ENCODE assay signal across 28 cellular contexts in genomic region chr1:95503371-95504145, GRCh38.
"Had no signal": no experiment of that assay in that cellular context is flagged by ENCODE, and none has a peak within 500 bp of the region (broad histone marks: within the 10 kb centered on the region; RNA-seq: fewer than 3 reads in every experiment).

No MANE protein-coding gene starts in this region.

- H3K4me3 ChIP-seq: esophagus squamous epithelium, gastrocnemius medialis, hepatocyte, pancreas, right atrium auricular region, smooth muscle cell, testis, transverse colon, uterus had no signal

- H3K27me3 ChIP-seq: esophagus squamous epithelium, gastrocnemius medialis, hepatocyte, pancreas, right atrium auricular region, testis, transverse colon, uterus had no signal

- ATAC-seq: activated naive CD8-positive, alpha-beta T cell treated with anti-CD3 and anti-CD28 coated beads, Interleukin-2, amount 50 U/mL, for 24 hours; gastrocnemius medialis; left cardiac atrium; naive thymus-derived CD4-positive, alpha-beta T cell; pancreas; stimulated activated naive B cell treated with anti-CD40 and anti-IgM and Interleukin-4, amounts not matched to agents 10 μg/mL and 1 μg/mL and 100 μg/mL, for 72 hours had no signal

- H3K36me3 Mint-ChIP-seq: mesothelial cell of epicardium; naive thymus-derived CD4-positive, alpha-beta T cell; stimulated activated naive B cell treated with anti-CD40 and anti-IgM and Interleukin-4, amounts not matched to agents 10 μg/mL and 1 μg/mL and 100 μg/mL, for 72 hours had no signal

- H3K27me3 Mint-ChIP-seq: activated CD4-positive, alpha-beta memory T cell treated with anti-CD3 and anti-CD28 coated beads, Interleukin-2, amount 10 ng/mL, durations not matched to agents 7 days and 5 days; activated CD4-positive, alpha-beta T cell treated with anti-CD3 and anti-CD28 coated beads, Interleukin-2, amount 10 ng/mL, durations not matched to agents 7 days and 5 days; activated naive CD8-positive, alpha-beta T cell treated with anti-CD3 and anti-CD28 coated beads, Interleukin-2, amount 50 U/mL, for 24 hours; activated T-cell treated with anti-CD3 and anti-CD28 coated beads, Interleukin-2, amount 50 U/mL, for 24 hours; central memory CD8-positive, alpha-beta T cell; dendritic cell treated with granulocyte-macrophage colony-stimulating factor and Interleukin-4, amounts not matched to agents 40 ng/mL and 50 ng/mL, for 4 days; naive thymus-derived CD4-positive, alpha-beta T cell; stimulated activated naive B cell treated with anti-CD40 and anti-IgM and Interleukin-4, amounts not matched to agents 10 μg/mL and 1 μg/mL and 100 μg/mL, for 72 hours had no signal

- FAIRE-seq: keratinocyte, pancreas had no signal

- H3K9me3 ChIP-seq: esophagus squamous epithelium, gastrocnemius medialis, pancreas, right atrium auricular region, testis, transverse colon, uterus had no signal

- H3K4me1 ChIP-seq: esophagus squamous epithelium, gastrocnemius medialis, pancreas, right atrium auricular region, testis, transverse colon, uterus had no signal

- H3K4me3 Mint-ChIP-seq: activated CD4-positive, alpha-beta memory T cell treated with anti-CD3 and anti-CD28 coated beads, Interleukin-2, amount 10 ng/mL, durations not matched to agents 7 days and 5 days; activated CD4-positive, alpha-beta T cell treated with anti-CD3 and anti-CD28 coated beads, Interleukin-2, amount 10 ng/mL, durations not matched to agents 7 days and 5 days; activated naive CD8-positive, alpha-beta T cell treated with anti-CD3 and anti-CD28 coated beads, Interleukin-2, amount 50 U/mL, for 24 hours; activated T-cell treated with anti-CD3 and anti-CD28 coated beads, Interleukin-2, amount 50 U/mL, for 24 hours; central memory CD8-positive, alpha-beta T cell; dendritic cell treated with granulocyte-macrophage colony-stimulating factor and Interleukin-4, amounts not matched to agents 40 ng/mL and 50 ng/mL, for 4 days; endodermal cell; mesothelial cell of epicardium; naive thymus-derived CD4-positive, alpha-beta T cell; stimulated activated naive B cell treated with anti-CD40 and anti-IgM and Interleukin-4, amounts not matched to agents 10 μg/mL and 1 μg/mL and 100 μg/mL, for 72 hours had no signal

- H3K27ac ChIP-seq: esophagus squamous epithelium, gastrocnemius medialis, hepatocyte, pancreas, right atrium auricular region, testis, transverse colon, uterus had no signal

- H3K9me3 Mint-ChIP-seq: endodermal cell, mesothelial cell of epicardium had no signal

- H3K36me3 ChIP-seq: esophagus squamous epithelium, gastrocnemius medialis, pancreas, right atrium auricular region, transverse colon, uterus had no signal

- H3K79me2 ChIP-seq: hepatocyte had no signal

- H3K27ac Mint-ChIP-seq: activated CD4-positive, alpha-beta memory T cell treated with anti-CD3 and anti-CD28 coated beads, Interleukin-2, amount 10 ng/mL, durations not matched to agents 7 days and 5 days; activated CD4-positive, alpha-beta T cell treated with anti-CD3 and anti-CD28 coated beads, Interleukin-2, amount 10 ng/mL, durations not matched to agents 7 days and 5 days; activated naive CD8-positive, alpha-beta T cell treated with anti-CD3 and anti-CD28 coated beads, Interleukin-2, amount 50 U/mL, for 24 hours; activated T-cell treated with anti-CD3 and anti-CD28 coated beads, Interleukin-2, amount 50 U/mL, for 24 hours; dendritic cell treated with granulocyte-macrophage colony-stimulating factor and Interleukin-4, amounts not matched to agents 40 ng/mL and 50 ng/mL, for 4 days; endodermal cell; mesothelial cell of epicardium; naive thymus-derived CD4-positive, alpha-beta T cell; stimulated activated naive B cell treated with anti-CD40 and anti-IgM and Interleukin-4, amounts not matched to agents 10 μg/mL and 1 μg/mL and 100 μg/mL, for 72 hours had no signal

- DNase-seq: activated CD4-positive, alpha-beta memory T cell treated with anti-CD3 and anti-CD28 coated beads, Interleukin-2, amount 10 ng/mL, durations not matched to agents 7 days and 5 days; activated CD4-positive, alpha-beta T cell treated with anti-CD3 and anti-CD28 coated beads, Interleukin-2, amount 10 ng/mL, durations not matched to agents 7 days and 5 days; activated CD4-positive, CD25-positive, alpha-beta regulatory T cell treated with anti-CD3 and anti-CD28 coated beads, Interleukin-2, amount 50 U/mL, for 72 hours; activated CD8-positive, alpha-beta memory T cell treated with anti-CD3 and anti-CD28 coated beads, Interleukin-2, amount 50 U/mL, for 48 hours; activated gamma-delta T cell; activated naive CD4-positive, alpha-beta T cell treated with anti-CD3 and anti-CD28 coated beads, Interleukin-2, amount 50 U/mL, for 16 hours; activated naive CD8-positive, alpha-beta T cell treated with anti-CD3 and anti-CD28 coated beads, Interleukin-2, amount 50 U/mL, for 24 hours; activated T-cell treated with anti-CD3 and anti-CD28 coated beads, Interleukin-2, amount 50 U/mL, for 24 hours; amygdala; endodermal cell; esophagus squamous epithelium; gastrocnemius medialis; left cardiac atrium; naive thymus-derived CD4-positive, alpha-beta T cell; pancreas; stimulated activated CD4-positive, alpha-beta T cell treated with anti-CD3 and anti-CD28 coated beads, Interleukin-1b, Interleukin-23, amount 100 ng/mL, for 48 hours; stimulated activated CD4-positive, alpha-beta T cell treated with anti-CD3 and anti-CD28 coated beads, Interleukin-4, amount 100 ng/mL, for 4 hours; stimulated activated naive B cell treated with anti-CD40 and anti-IgM and Interleukin-4, amounts not matched to agents 10 μg/mL and 1 μg/mL and 100 μg/mL, for 72 hours; testis; transverse colon; uterus had no signal

- H3K4me2 ChIP-seq: hepatocyte, smooth muscle cell had no signal

- H2AFZ ChIP-seq: hepatocyte had no signal

- H3K4me1 Mint-ChIP-seq: activated CD4-positive, alpha-beta memory T cell treated with anti-CD3 and anti-CD28 coated beads, Interleukin-2, amount 10 ng/mL, durations not matched to agents 7 days and 5 days; activated CD4-positive, alpha-beta T cell treated with anti-CD3 and anti-CD28 coated beads, Interleukin-2, amount 10 ng/mL, durations not matched to agents 7 days and 5 days; activated naive CD8-positive, alpha-beta T cell treated with anti-CD3 and anti-CD28 coated beads, Interleukin-2, amount 50 U/mL, for 24 hours; central memory CD8-positive, alpha-beta T cell; endodermal cell; mesothelial cell of epicardium; naive thymus-derived CD4-positive, alpha-beta T cell; stimulated activated naive B cell treated with anti-CD40 and anti-IgM and Interleukin-4, amounts not matched to agents 10 μg/mL and 1 μg/mL and 100 μg/mL, for 72 hours had no signal
